Comparison of ENCODE assay signal across 31 cellular contexts in genomic region chr6:163878656-163879055, GRCh38.
"Had no signal": no experiment of that assay in that cellular context is flagged by ENCODE, and none has a peak within 500 bp of the region (broad histone marks: within the 10 kb centered on the region; RNA-seq: fewer than 3 reads in every experiment).

No MANE protein-coding gene starts in this region.

- ATAC-seq: naive thymus-derived CD4-positive, alpha-beta T cell; natural killer cell; pancreas; right cardiac atrium; right lobe of liver; stimulated activated memory B cell treated with anti-CD40 and anti-IgM and Interleukin-4, amounts not matched to agents 10 μg/mL and 1 μg/mL and 100 μg/mL, for 72 hours; stimulated activated naive CD8-positive, alpha-beta T cell treated with anti-CD3 and anti-CD28 coated beads, Interleukin-15, amount 100 ng/mL, for 72 hours; stimulated activated naive CD8-positive, alpha-beta T cell treated with anti-CD3 and anti-CD28 coated beads, Interleukin-15, Interleukin-2, amounts not matched to agents 100 U/mL and 50 U/mL, for 24 hours; upper lobe of right lung had no signal

- H3K27me3 ChIP-seq: neutrophil, pancreas, right lobe of liver, sigmoid colon, spleen, suprapubic skin, testis, tibial artery, transverse colon, uterus had no signal

- H3K4me1 Mint-ChIP-seq: naive thymus-derived CD4-positive, alpha-beta T cell; natural killer cell; nephron progenitor cell; stimulated activated memory B cell treated with anti-CD40 and anti-IgM and Interleukin-4, amounts not matched to agents 10 μg/mL and 1 μg/mL and 100 μg/mL, for 72 hours; stimulated activated naive CD8-positive, alpha-beta T cell treated with anti-CD3 and anti-CD28 coated beads, Interleukin-15, amount 100 ng/mL, for 72 hours had no signal

- H3K4me1 ChIP-seq: pancreas, prostate gland, right lobe of liver, sigmoid colon, spleen, suprapubic skin, testis, tibial artery, transverse colon, upper lobe of right lung, uterus had no signal

- H3K9me3 Mint-ChIP-seq: stimulated activated memory B cell treated with anti-CD40 and anti-IgM and Interleukin-4, amounts not matched to agents 10 μg/mL and 1 μg/mL and 100 μg/mL, for 72 hours; stimulated activated naive CD8-positive, alpha-beta T cell treated with anti-CD3 and anti-CD28 coated beads, Interleukin-15, amount 100 ng/mL, for 72 hours; type B pancreatic cell had no signal

- H3K27ac Mint-ChIP-seq: naive thymus-derived CD4-positive, alpha-beta T cell; natural killer cell; nephron progenitor cell; stimulated activated memory B cell treated with anti-CD40 and anti-IgM and Interleukin-4, amounts not matched to agents 10 μg/mL and 1 μg/mL and 100 μg/mL, for 72 hours; stimulated activated naive CD8-positive, alpha-beta T cell treated with anti-CD3 and anti-CD28 coated beads, Interleukin-15, amount 100 ng/mL, for 72 hours; type B pancreatic cell had no signal

- DNase-seq: naive thymus-derived CD4-positive, alpha-beta T cell; natural killer cell; nephron progenitor cell; nucleus accumbens; pancreas; right cardiac atrium; right lobe of liver; sigmoid colon; spleen; stimulated activated CD4-positive, alpha-beta T cell treated with anti-CD3 and anti-CD28 coated beads, Interleukin-12 subunit alpha, Interleukin-12 subunit beta, amount 100 ng/mL, for 4 hours; stimulated activated CD4-positive, alpha-beta T cell treated with anti-CD3 and anti-CD28 coated beads, Interleukin-1b, Interleukin-23, amount 100 ng/mL, for 48 hours; stimulated activated CD4-positive, alpha-beta T cell treated with anti-CD3 and anti-CD28 coated beads, Interleukin-4, amount 100 ng/mL, for 1 hour; stimulated activated CD4-positive, alpha-beta T cell treated with anti-CD3 and anti-CD28 coated beads, Interleukin-4, amount 100 ng/mL, for 4 hours; stimulated activated CD8-positive, alpha-beta memory T cell treated with anti-CD3 and anti-CD28 coated beads, Interleukin-4, amount 100 ng/mL, for 48 hours; stimulated activated naive CD4-positive, alpha-beta T cell; stimulated activated naive CD8-positive, alpha-beta T cell treated with anti-CD3 and anti-CD28 coated beads, Interleukin-15, amount 100 ng/mL, for 72 hours; stimulated activated naive CD8-positive, alpha-beta T cell treated with anti-CD3 and anti-CD28 coated beads, Interleukin-15, Interleukin-2, amounts not matched to agents 100 U/mL and 50 U/mL, for 24 hours; substantia nigra; testis; tibial artery; transverse colon; upper lobe of right lung; uterus had no signal

- H3K9me3 ChIP-seq: neutrophil, pancreas, prostate gland, right lobe of liver, sigmoid colon, spleen, suprapubic skin, testis, tibial artery, upper lobe of right lung, uterus had no signal

- H3K36me3 Mint-ChIP-seq: stimulated activated memory B cell treated with anti-CD40 and anti-IgM and Interleukin-4, amounts not matched to agents 10 μg/mL and 1 μg/mL and 100 μg/mL, for 72 hours; type B pancreatic cell had no signal

- H3K36me3 ChIP-seq: neutrophil, pancreas, prostate gland, right lobe of liver, sigmoid colon, spleen, suprapubic skin, tibial artery, transverse colon, upper lobe of right lung, uterus had no signal

- H3K4me3 ChIP-seq: pancreas, prostate gland, right lobe of liver, sigmoid colon, skin epidermis, smooth muscle cell, spleen, suprapubic skin, testis, tibial artery, transverse colon, upper lobe of right lung, uterus had no signal

- H3K27ac ChIP-seq: neutrophil, pancreas, prostate gland, right lobe of liver, sigmoid colon, skin epidermis, spleen, suprapubic skin, testis, tibial artery, transverse colon, upper lobe of right lung, uterus had no signal

- H3K27me3 Mint-ChIP-seq: type B pancreatic cell had no signal

- H3K4me3 Mint-ChIP-seq: naive thymus-derived CD4-positive, alpha-beta T cell; natural killer cell; nephron progenitor cell; neural crest cell; stimulated activated memory B cell treated with anti-CD40 and anti-IgM and Interleukin-4, amounts not matched to agents 10 μg/mL and 1 μg/mL and 100 μg/mL, for 72 hours; stimulated activated naive CD8-positive, alpha-beta T cell treated with anti-CD3 and anti-CD28 coated beads, Interleukin-15, amount 100 ng/mL, for 72 hours; type B pancreatic cell had no signal
